15 cellular contexts compared by ENCODE assay signal in genomic region chr2:36468463-36469266, GRCh38.
DNase-seq lines count a peak whose midpoint lies in the region; ATAC-seq lines count a peak whose summit lies in the region.
"Had no signal": no experiment of that assay in that cellular context is flagged by ENCODE, and none has a peak within 500 bp of the region (broad histone marks: within the 10 kb centered on the region; RNA-seq: fewer than 3 reads in every experiment).

No MANE protein-coding gene starts in this region.

- H3K27me3 ChIP-seq in aorta (ENCODE audit: control insufficient read depth in 1 of 2, insufficient read depth in 2 of 2, low read length in 1 of 2), result no peaks in the 10 kb centered on the region

- peaks cover 0 to 7% of the 10 kb centered on the region in 2 donors for H3K36me3 ChIP-seq in aorta (ENCODE audit: control insufficient read depth in 1 of 2, insufficient read depth in 2 of 2, low read length in 1 of 2)

- ATAC-seq in aorta (ENCODE audit: low FRiP score), result peak; percentile 50
- no peak for ATAC-seq in GM18861 (IDR thresholded peaks at IDR 0.05; ENCODE audit: unreplicated experiment)
- ATAC-seq in activated T-cell treated with anti-CD3 and anti-CD28 coated beads, Interleukin-2, amount 50 U/mL, for 72 hours (replicated peaks in 1 of 2), result no peak
- ATAC-seq: activated CD8-positive, alpha-beta T cell treated with anti-CD3 and anti-CD28 coated beads, Interleukin-2, amount 10 ng/mL, durations not matched to agents 7 days and 5 days had no signal

- H3K27ac Mint-ChIP-seq in activated T-cell treated with anti-CD3 and anti-CD28 coated beads, Interleukin-2, amount 50 U/mL, for 72 hours, result no peak overlapping the region
- H3K27ac Mint-ChIP-seq: activated CD8-positive, alpha-beta T cell treated with anti-CD3 and anti-CD28 coated beads, Interleukin-2, amount 10 ng/mL, durations not matched to agents 7 days and 5 days; IgD-negative memory B cell; nephron progenitor cell had no signal

- no peak overlapping the region for H3K4me3 ChIP-seq in aorta (ENCODE audit: low read length in 2 of 2)

- no peaks in the 10 kb centered on the region for H3K9me3 ChIP-seq in aorta (ENCODE audit: control insufficient read depth, low read length)

- DNase-seq in NCI-H748 (lab: John Stamatoyannopoulos, UW; ENCODE audit: unreplicated experiment) (peak; percentile 2), NCI-H748 treated with DMSO at 0.1 percent for 48 hours (lab: John Stamatoyannopoulos, UW) (no peak), caudate nucleus (lab: John Stamatoyannopoulos, UW) (no peak), kidney tubule cell (ENCODE audit: low spot score) (peak; percentile 55), aorta (no peak), LoVo (ENCODE audit: low spot score) (no peak)
- no peak for DNase-seq in activated T-cell treated with anti-CD3 and anti-CD28 coated beads, Interleukin-2, amount 50 U/mL, for 72 hours
- DNase-seq: activated CD8-positive, alpha-beta T cell treated with anti-CD3 and anti-CD28 coated beads, Interleukin-2, amount 10 ng/mL, durations not matched to agents 7 days and 5 days; cortex of kidney; NCI-H146; NCI-H524 treated with DMSO at 0.1 percent for 48 hours; nephron progenitor cell; T1000 had no signal

- no peak overlapping the region for H3K4me3 Mint-ChIP-seq in activated T-cell treated with anti-CD3 and anti-CD28 coated beads, Interleukin-2, amount 50 U/mL, for 72 hours
- H3K4me3 Mint-ChIP-seq: activated CD8-positive, alpha-beta T cell treated with anti-CD3 and anti-CD28 coated beads, Interleukin-2, amount 10 ng/mL, durations not matched to agents 7 days and 5 days; IgD-negative memory B cell; nephron progenitor cell had no signal

- peaks cover under 1 to 2% of the 10 kb centered on the region in 2 donors for H3K9me3 Mint-ChIP-seq in activated T-cell treated with anti-CD3 and anti-CD28 coated beads, Interleukin-2, amount 50 U/mL, for 72 hours

- 30 to 32% methylated on average over 10 of the region's 10 CpGs for WGBS in aorta, 2 donors

- H3K27ac ChIP-seq in caudate nucleus (ENCODE audit: low read depth, low read length) (peak overlapping the region; percentile 2), aorta (ENCODE audit: low read depth in 1 of 2, low read length in 2 of 2) (peak overlapping the region; percentile 95 to 97)

- no peaks in the 10 kb centered on the region for H3K27me3 Mint-ChIP-seq in activated T-cell treated with anti-CD3 and anti-CD28 coated beads, Interleukin-2, amount 50 U/mL, for 72 hours (ENCODE audit: low read depth)

- H3K4me1 Mint-ChIP-seq in activated T-cell treated with anti-CD3 and anti-CD28 coated beads, Interleukin-2, amount 50 U/mL, for 72 hours (ENCODE audit: low read depth), result no peaks in the 10 kb centered on the region

- peaks cover 6% of the 10 kb centered on the region in 2 donors for H3K4me1 ChIP-seq in aorta (ENCODE audit: control insufficient read depth in 1 of 2, insufficient read depth in 2 of 2, low read length in 2 of 2)

- H3K36me3 Mint-ChIP-seq in activated T-cell treated with anti-CD3 and anti-CD28 coated beads, Interleukin-2, amount 50 U/mL, for 72 hours (ENCODE audit: insufficient read depth in 2 of 2), result no peaks in the 10 kb centered on the region
- H3K36me3 Mint-ChIP-seq: IgD-negative memory B cell had no signal

- intact Hi-C loops in aorta (cut with DNase I), result no loop called here

Comparison
In these comparisons a context has a peak if more than half of its experiments do, and no peak if none do; other contexts are left out.
1. DNase-seq: peak in NCI-H748 (single experiment) and kidney tubule cell (single experiment); none in NCI-H748 treated with DMSO at 0.1 percent for 48 hours (single experiment), caudate nucleus (0 of 61), aorta (0 of 2), activated T-cell treated with anti-CD3 and anti-CD28 coated beads, Interleukin-2, amount 50 U/mL, for 72 hours (0 of 2) and LoVo (single experiment).